Comparison of ENCODE assay signal across 15 cellular contexts in the genomic region with DNA sequence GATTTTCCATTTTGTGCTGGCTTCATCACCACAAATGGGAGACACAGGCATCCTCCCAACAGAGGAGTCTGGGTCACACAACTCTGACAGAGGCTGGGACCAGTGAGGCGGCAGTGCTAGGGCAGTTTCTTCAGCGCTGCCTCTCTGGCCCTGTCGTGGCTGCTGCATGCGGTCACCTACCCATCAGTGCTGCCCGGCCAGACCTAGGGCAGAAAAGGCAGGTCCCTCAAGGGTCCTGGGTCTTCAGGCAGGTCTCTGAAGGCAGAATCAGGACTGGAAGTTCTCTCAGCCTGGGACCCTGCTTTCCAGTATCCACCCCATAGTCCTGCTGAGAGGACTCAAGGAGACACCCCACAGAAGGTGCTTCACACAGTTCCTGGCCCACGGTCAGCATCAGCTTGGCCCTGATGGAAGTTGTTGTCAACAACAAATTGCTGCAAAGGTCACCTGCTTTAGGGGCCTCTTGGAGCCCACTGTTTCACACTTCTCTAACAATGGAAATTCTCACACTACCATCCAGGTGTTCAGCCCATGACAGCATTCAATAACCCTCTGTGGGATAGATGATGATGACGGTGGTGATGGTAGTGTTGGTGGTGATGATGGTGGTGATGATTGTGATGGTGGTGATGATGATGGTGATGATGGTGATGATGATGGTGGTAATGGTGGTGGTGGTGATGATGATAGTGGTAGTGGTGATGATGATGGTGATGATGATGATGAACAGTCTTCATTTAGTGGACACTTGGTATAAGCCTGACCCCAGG.
"Had no signal": no experiment of that assay in that cellular context is flagged by ENCODE, and none has a peak within 500 bp of the region (broad histone marks: within the 10 kb centered on the region; RNA-seq: fewer than 3 reads in every experiment).

No MANE protein-coding gene starts in this region.

- H3K9me3 ChIP-seq: adrenal gland, ovary, thyroid gland had no signal

- H3K4me3 ChIP-seq: adrenal gland, heart right ventricle, left ventricle myocardium inferior, ovary, thyroid gland had no signal

- FAIRE-seq: colon, frontal cortex, keratinocyte had no signal

- H3K27ac ChIP-seq: adrenal gland, heart right ventricle, left ventricle myocardium inferior, ovary, thyroid gland had no signal

- H3K27me3 ChIP-seq: adrenal gland, ovary, thyroid gland had no signal

- H3K36me3 ChIP-seq: adrenal gland, heart right ventricle, left ventricle myocardium inferior, ovary, thyroid gland had no signal

- H3K4me1 ChIP-seq: adrenal gland, heart right ventricle, left ventricle myocardium inferior, thyroid gland had no signal

- DNase-seq: activated CD4-positive, alpha-beta T cell treated with anti-CD3 and anti-CD28 coated beads for 4 hours; activated naive CD4-positive, alpha-beta T cell treated with anti-CD3 and anti-CD28 coated beads, Interleukin-2, amount 50 U/mL, for 16 hours; effector CD8-positive, alpha-beta T cell; heart right ventricle; left ventricle myocardium inferior; mesendoderm; ovary; stimulated activated CD4-positive, alpha-beta T cell treated with anti-CD3 and anti-CD28 coated beads, Interleukin-4, amount 100 ng/mL, for 4 hours; T1000; thyroid gland had no signal

- ATAC-seq: heart right ventricle, T-cell had no signal
